20 cellular contexts compared by ENCODE assay signal in genomic region chr15:96703794-96704550, GRCh38.
A peak's percentile ranks its signal among the peaks of the same experiment; 100 is the strongest.
DNase-seq lines count a peak whose midpoint lies in the region; ATAC-seq and TF ChIP-seq lines count a peak whose summit lies in the region.
"Had no signal": no experiment of that assay in that cellular context is flagged by ENCODE, and none has a peak within 500 bp of the region (broad histone marks: within the 10 kb centered on the region; RNA-seq: fewer than 3 reads in every experiment).

No MANE protein-coding gene starts in this region.

- no peak overlapping the region for H3K27ac ChIP-seq in left lung

- intact Hi-C loops in left lung (cut with DNase I): no loop called here

- no peaks in the 10 kb centered on the region for H3K9me3 ChIP-seq in left lung
- H3K9me3 ChIP-seq: SK-N-SH had no signal

- DNase-seq in H4 (ENCODE audit: low spot score) (peak; percentile 6), RPMI7951 (ENCODE audit: low read depth) (peak; percentile 5), foreskin melanocyte (peak; percentile 45), stromal cell of bone marrow (ENCODE audit: low read depth) (peak; percentile 1), GDM1 (lab: John Stamatoyannopoulos, UW) (no peak), NCI-H510A treated with DMSO at 0.1 percent for 48 hours (lab: John Stamatoyannopoulos, UW) (no peak), left lung (no peak), HCEC 1CT (no peak)
- DNase-seq: ACHN, AML-193, COR-L47, DMS53, HFFc6, IMR-90, NCI-H1436 treated with DMSO at 0.1 percent for 48 hours, NCI-H82, SK-N-SH, T-cell had no signal

- H3K4me1 ChIP-seq in left lung: no peaks in the 10 kb centered on the region

- peaks cover 0 to 10% of the 10 kb centered on the region in 2 donors for H3K27me3 ChIP-seq in left lung

- H3K4me3 ChIP-seq in left lung: no peak overlapping the region

- no peak for ATAC-seq in left lung
- ATAC-seq: Panc1, Right ventricle myocardium inferior, T-cell had no signal

- no peak for TF ChIP-seq CTCF in left lung (IDR thresholded peaks at IDR 0.05)

- H3K36me3 ChIP-seq in left lung: no peaks in the 10 kb centered on the region

Comparison
In these comparisons a context has a peak if more than half of its experiments do, and no peak if none do; other contexts are left out.
1. DNase-seq: peak in H4 (single experiment), RPMI7951 (single experiment), foreskin melanocyte (single experiment) and stromal cell of bone marrow (single experiment); none in GDM1 (single experiment), NCI-H510A treated with DMSO at 0.1 percent for 48 hours (single experiment), left lung (0 of 2) and HCEC 1CT (single experiment).